In the genomic region with DNA sequence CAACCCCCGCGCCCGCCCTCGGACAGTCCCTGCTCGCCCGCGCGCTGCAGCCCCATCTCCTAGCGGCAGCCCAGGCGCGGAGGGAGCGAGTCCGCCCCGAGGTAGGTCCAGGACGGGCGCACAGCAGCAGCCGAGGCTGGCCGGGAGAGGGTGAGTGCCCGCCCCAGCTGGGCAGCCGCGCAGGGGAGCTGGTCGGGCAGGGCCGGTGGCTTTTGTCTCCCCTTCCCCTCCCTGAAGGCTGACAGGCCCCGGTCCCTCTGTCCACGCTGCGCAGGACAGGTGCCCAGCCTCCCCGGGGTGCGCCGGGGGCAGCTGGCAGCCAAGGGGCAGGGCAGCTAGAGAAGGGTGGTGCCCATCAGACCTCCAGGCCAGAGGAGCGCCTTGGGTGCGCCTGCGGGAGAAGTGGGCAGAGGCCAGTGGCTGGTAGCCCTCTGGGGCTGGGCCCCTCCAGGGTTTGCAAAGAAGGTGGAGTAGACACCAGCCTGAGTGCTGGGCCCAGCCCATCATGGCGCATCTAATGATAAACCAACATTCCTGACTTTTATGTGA, we compare ENCODE assay signal across 8 cellular contexts. TPM values are rescaled to one million over a fixed set of nuclear protein-coding genes. Genes with fewer than 3 reads are reported as not detected.
DNase-seq lines count a peak whose midpoint lies in the region; ATAC-seq lines count a peak whose summit lies in the region.

No MANE protein-coding gene starts in this region.

- peak overlapping the region in 2 of 3 donors; percentile 28 to 82 for H3K4me3 Mint-ChIP-seq in T-cell

- intact Hi-C loops in left cardiac atrium (cut with DNase I), result no loop called here

- DNase-seq in Daoy (ENCODE audit: low read depth) (peak; percentile 35), T-cell (no peak), left cardiac atrium (no peak), retina (peak; percentile 28), SK-N-DZ (ENCODE audit: low spot score) (no peak), D341Med (ENCODE audit: low spot score) (no peak), ureter (ENCODE audit: low spot score) (no peak)
- no peak for DNase-seq in stimulated activated naive CD4-positive, alpha-beta T cell (lab: John Stamatoyannopoulos, UW)

- POLR2A ChIA-PET in T-cell (lab: Charles Lee), result no interaction called here

- no peaks in the 10 kb centered on the region for H3K36me3 Mint-ChIP-seq in T-cell

- ATAC-seq in T-cell (replicated peaks in 1 of 4), result no peak
- ATAC-seq in left cardiac atrium, result peak; percentile 8 to 51

- H3K4me1 Mint-ChIP-seq in T-cell, result peaks cover 3 to 8% (median 6%) of the 10 kb centered on the region in 3 donors

- peaks cover 0 to 7% of the 10 kb centered on the region in 2 donors for H3K27me3 Mint-ChIP-seq in T-cell

- CTCF ChIA-PET in T-cell (lab: Charles Lee), result interaction anchor here in 1 of 2 donors (0.7 to 0.9 kb wide), 2 partner anchors 32 to 65 kb away, joined by 3 to 4 read pairs; no protein-coding TSS in a partner anchor

- no peak overlapping the region for H3K27ac Mint-ChIP-seq in T-cell

- H3K9me3 Mint-ChIP-seq in T-cell, result no peaks in the 10 kb centered on the region

RNA-seq across cellular contexts. Expression of gene ITGB4, which starts 0.3 kb away (rescaled TPM):
- 3.6 and 3.9 TPM in 2 replicates for total RNA-seq in Daoy (2014; rRNA removed; shearing (Covaris generic))
- 1 to 10 TPM in 4 of 5 donors, under 1 TPM in 1; 0.68 to 1.6 (median 1.5) TPM for total RNA-seq in T-cell
- 10 to 100 TPM; 18.9 to 26.9 TPM for total RNA-seq in left cardiac atrium
- 0.62 and 1.4 TPM in 2 replicates for polyA plus RNA-seq in SK-N-DZ (2014; cell fraction: cytosol; rRNA removed)
- 0.23 and 0.32 TPM in 2 replicates for polyA plus RNA-seq in SK-N-DZ (2014; cell fraction: nucleus; rRNA removed)
- 303 TPM for total RNA-seq in ureter

RNA-seq across cellular contexts. Expression of gene GALK1, which starts 43.5 kb away (rescaled TPM):
- 14.3 and 29.9 TPM in 2 replicates for total RNA-seq in Daoy (2014; rRNA removed; shearing (Covaris generic))
- total RNA-seq in T-cell, result 10 to 100 TPM in 4 of 5 donors, 1 to 10 TPM in 1; 8.4 to 35.7 (median 26.7) TPM
- total RNA-seq in left cardiac atrium, result 10 to 100 TPM; 22.0 to 22.9 TPM
- polyA plus RNA-seq in SK-N-DZ (2014; cell fraction: cytosol; rRNA removed), result 31.3 and 40.1 TPM in 2 replicates
- 40.1 and 54.0 TPM in 2 replicates for polyA plus RNA-seq in SK-N-DZ (2014; cell fraction: nucleus; rRNA removed)
- 24.2 TPM for total RNA-seq in ureter

RNA-seq across cellular contexts. Expression of gene SAP30BP, which starts 54.4 kb away (rescaled TPM):
- 98.3 and 118 TPM in 2 replicates for total RNA-seq in Daoy (2014; rRNA removed; shearing (Covaris generic))
- total RNA-seq in T-cell, result 100 to 1,000 TPM; 124 to 191 (median 128) TPM
- total RNA-seq in left cardiac atrium, result 10 to 100 TPM; 47.2 to 59.6 TPM
- 64.3 and 73.1 TPM in 2 replicates for polyA plus RNA-seq in SK-N-DZ (2014; cell fraction: cytosol; rRNA removed)
- polyA plus RNA-seq in SK-N-DZ (2014; cell fraction: nucleus; rRNA removed), result 196 and 208 TPM in 2 replicates
- 106 TPM for total RNA-seq in ureter

RNA-seq across cellular contexts. Expression of gene RECQL5, which starts 54.6 kb away (rescaled TPM):
- total RNA-seq in Daoy (2014; rRNA removed; shearing (Covaris generic)), result 17.7 and 18.2 TPM in 2 replicates
- total RNA-seq in T-cell, result 10 to 100 TPM; 38.0 to 75.0 (median 61.9) TPM
- 10 to 100 TPM; 11.3 to 15.5 TPM for total RNA-seq in left cardiac atrium
- polyA plus RNA-seq in SK-N-DZ (2014; cell fraction: cytosol; rRNA removed), result 23.7 and 26.3 TPM in 2 replicates
- polyA plus RNA-seq in SK-N-DZ (2014; cell fraction: nucleus; rRNA removed), result 82.8 and 109 TPM in 2 replicates
- total RNA-seq in ureter, result 91.1 TPM

Comparison
In these comparisons a context has a peak if more than half of its experiments do, and no peak if none do; other contexts are left out.
1. DNase-seq: peak in Daoy (single experiment) and retina (single experiment); none in T-cell (0 of 34), left cardiac atrium (single experiment), stimulated activated naive CD4-positive, alpha-beta T cell (0 of 6), SK-N-DZ (single experiment), D341Med (single experiment) and ureter (single experiment).
2. ATAC-seq: peak in left cardiac atrium (2 of 2); none in T-cell (0 of 4).
3. RNA of gene ITGB4, which starts 0.3 kb away (total RNA-seq): 303 TPM in ureter (single experiment); 18.9 to 26.9 TPM in left cardiac atrium, 3.6 to 3.9 TPM in Daoy and 0.68 to 1.6 TPM in T-cell; every median in the first group is over 10 times any median in the second.